Comparison of ENCODE assay signal across 8 cellular contexts in genomic region chr3:128607710-128608048, GRCh38. TPM values are rescaled to one million over a fixed set of nuclear protein-coding genes. Genes with fewer than 3 reads are reported as not detected.
DNase-seq lines count a peak whose midpoint lies in the region; ATAC-seq and TF ChIP-seq lines count a peak whose summit lies in the region.

No MANE protein-coding gene starts in this region.

- ATAC-seq in left lobe of liver = peak; percentile 52
- no peak for ATAC-seq in stimulated activated memory B cell treated with anti-CD40 and anti-IgM and Interleukin-4, amounts not matched to agents 10 μg/mL and 1 μg/mL and 100 μg/mL, for 72 hours
- ATAC-seq in GM21526 (IDR thresholded peaks at IDR 0.05; ENCODE audit: low FRiP score, unreplicated experiment) = no peak

- no peaks in the 10 kb centered on the region for H3K9me3 Mint-ChIP-seq in stimulated activated memory B cell treated with anti-CD40 and anti-IgM and Interleukin-4, amounts not matched to agents 10 μg/mL and 1 μg/mL and 100 μg/mL, for 72 hours

- no peaks in the 10 kb centered on the region for H3K27me3 Mint-ChIP-seq in stimulated activated memory B cell treated with anti-CD40 and anti-IgM and Interleukin-4, amounts not matched to agents 10 μg/mL and 1 μg/mL and 100 μg/mL, for 72 hours

- H3K27me3 ChIP-seq in H7 (ENCODE audit: control insufficient read depth, insufficient read depth, low read length) = peaks cover 6% of the 10 kb centered on the region

- DNase-seq in H7 (no peak), choroid plexus epithelial cell (ENCODE audit: low read depth) (no peak), left lobe of liver (ENCODE audit: low spot score) (no peak), HPDE6-E6E7 (ENCODE audit: extremely low spot score) (no peak), NCI-H146 treated with DMSO at 0.1 percent for 48 hours (lab: John Stamatoyannopoulos, UW; ENCODE audit: unreplicated experiment) (no peak), hippocampal formation (lab: John Stamatoyannopoulos, UW) (no peak)

- peak overlapping the region; percentile 54 for H3K4me3 Mint-ChIP-seq in stimulated activated memory B cell treated with anti-CD40 and anti-IgM and Interleukin-4, amounts not matched to agents 10 μg/mL and 1 μg/mL and 100 μg/mL, for 72 hours

- H3K27ac Mint-ChIP-seq in stimulated activated memory B cell treated with anti-CD40 and anti-IgM and Interleukin-4, amounts not matched to agents 10 μg/mL and 1 μg/mL and 100 μg/mL, for 72 hours = no peak overlapping the region

- H3K36me3 ChIP-seq in H7 (replicated peaks; ENCODE audit: control insufficient read depth, insufficient read depth, low read length) = no peaks in the 10 kb centered on the region

- TF ChIP-seq CTCF in choroid plexus epithelial cell (conservative IDR thresholded peaks at IDR 0.05; ENCODE audit: low read depth, low read length) = no peak

- no peaks in the 10 kb centered on the region for H3K4me1 Mint-ChIP-seq in stimulated activated memory B cell treated with anti-CD40 and anti-IgM and Interleukin-4, amounts not matched to agents 10 μg/mL and 1 μg/mL and 100 μg/mL, for 72 hours

- H3K4me3 ChIP-seq in H7 (ENCODE audit: insufficient read depth, low read depth, low read length) (peak overlapping the region; percentile 44; the same call in 1 of the 2 replicates), choroid plexus epithelial cell (ENCODE audit: low read depth, low read length) (peak overlapping the region; percentile 61)

- H3K36me3 Mint-ChIP-seq in stimulated activated memory B cell treated with anti-CD40 and anti-IgM and Interleukin-4, amounts not matched to agents 10 μg/mL and 1 μg/mL and 100 μg/mL, for 72 hours = no peaks in the 10 kb centered on the region

RNA-seq across cellular contexts. Expression of gene RPN1, which starts 42.9 kb away (rescaled TPM):
- total RNA-seq in H7 (2014; rRNA removed; shearing (Covaris generic)) = 294 and 339 TPM in 2 replicates
- total RNA-seq in left lobe of liver = 198 TPM
